Comparison of ENCODE assay signal across 15 cellular contexts in genomic region chr1:111506561-111506960, GRCh38. TPM values are rescaled to one million over a fixed set of nuclear protein-coding genes. Genes with fewer than 3 reads are reported as not detected.
DNase-seq lines count a peak whose midpoint lies in the region; ATAC-seq, FAIRE-seq and TF ChIP-seq lines count a peak whose summit lies in the region.
"Had no signal": no experiment of that assay in that cellular context is flagged by ENCODE, and none has a peak within 500 bp of the region (broad histone marks: within the 10 kb centered on the region; RNA-seq: fewer than 3 reads in every experiment).

No MANE protein-coding gene starts in this region.

- no peaks in the 10 kb centered on the region for H3K36me3 ChIP-seq in thoracic aorta
- no peaks in the 10 kb centered on the region for H3K36me3 ChIP-seq in pancreas

- H3K4me3 ChIP-seq in thoracic aorta (no peak overlapping the region), pancreas (no peak overlapping the region)

- H3K4me1 Mint-ChIP-seq in activated naive CD4-positive, alpha-beta T cell treated with anti-CD3 and anti-CD28 coated beads for 36 hours (ENCODE audit: low read depth): peaks cover 49% of the 10 kb centered on the region
- peaks cover 37 to 43% of the 10 kb centered on the region in 2 donors for H3K4me1 Mint-ChIP-seq in immature natural killer cell

- peaks cover 22 to 35% of the 10 kb centered on the region in 2 donors for H3K4me1 ChIP-seq in thoracic aorta (ENCODE audit: control insufficient read depth in 1 of 2, low read depth in 2 of 2)
- H3K4me1 ChIP-seq in pancreas: peaks cover 0 to 17% (median 0%) of the 10 kb centered on the region in 3 donors

- CTCF ChIA-PET in activated naive CD4-positive, alpha-beta T cell treated with anti-CD3 and anti-CD28 coated beads for 36 hours (lab: Charles Lee): interaction anchor here (0.7 to 4.4 kb wide), 17 partner anchors 9 to 261 kb away, joined by 3 to 77 read pairs (median 18); partner anchors contain the start of genes DDX20 and INKA2

- intact Hi-C loops in activated naive CD4-positive, alpha-beta T cell treated with anti-CD3 and anti-CD28 coated beads for 36 hours (cut with micrococcal nuclease): loop anchor here (2.0 to 5.0 kb wide), 4 partner anchors 58 to 289 kb away; partner anchors contain the start of genes ATP5PB and WDR77
- intact Hi-C loops in pancreas (cut with DNase I): loop anchor here in 1 of 3 donors (10.0 kb wide), 1 partner anchor 258 kb away; no protein-coding TSS in a partner anchor

- no peak for FAIRE-seq in pancreas (lab: Jason Lieb, UNC)
- FAIRE-seq: colon, H1 had no signal

- peak overlapping the region; percentile 46 for H3K27ac Mint-ChIP-seq in activated naive CD4-positive, alpha-beta T cell treated with anti-CD3 and anti-CD28 coated beads for 36 hours
- H3K27ac Mint-ChIP-seq in immature natural killer cell: peak overlapping the region; percentile 60 to 90 (median 84)
- H3K27ac Mint-ChIP-seq: nephron progenitor cell had no signal

- no peaks in the 10 kb centered on the region for H3K36me3 Mint-ChIP-seq in activated naive CD4-positive, alpha-beta T cell treated with anti-CD3 and anti-CD28 coated beads for 36 hours (ENCODE audit: low read depth)
- H3K36me3 Mint-ChIP-seq in immature natural killer cell: no peaks in the 10 kb centered on the region

- 44 to 46% methylated on average over 2 of the region's 2 CpGs for WGBS in pancreas, 2 donors

- no peak for ATAC-seq in thoracic aorta (ENCODE audit: insufficient number of reproducible peaks, low FRiP score, low read depth)
- no peak for ATAC-seq in pancreas

- H3K27me3 Mint-ChIP-seq in activated naive CD4-positive, alpha-beta T cell treated with anti-CD3 and anti-CD28 coated beads for 36 hours (ENCODE audit: low read depth): no peaks in the 10 kb centered on the region
- peaks cover 0 to 3% (median 2%) of the 10 kb centered on the region in 3 donors for H3K27me3 Mint-ChIP-seq in immature natural killer cell (ENCODE audit: low read depth in 3 of 3)

- H3K9me3 ChIP-seq in thoracic aorta: no peaks in the 10 kb centered on the region
- no peaks in the 10 kb centered on the region for H3K9me3 ChIP-seq in pancreas

- TF ChIP-seq CTCF in VCaP (conservative IDR thresholded peaks at IDR 0.05) (no peak), thoracic aorta (IDR thresholded peaks at IDR 0.05) (no peak), pancreas (IDR thresholded peaks at IDR 0.05) (no peak)

- peak overlapping the region; percentile 83; the same call in 1 of the 2 replicates for H3K27ac ChIP-seq in VCaP
- H3K27ac ChIP-seq in thoracic aorta: peak overlapping the region; percentile 53 to 72
- peak overlapping the region in 2 of 4 donors; percentile 12 to 36 for H3K27ac ChIP-seq in pancreas

- no peak for DNase-seq in activated naive CD4-positive, alpha-beta T cell treated with anti-CD3 and anti-CD28 coated beads for 36 hours
- DNase-seq in activated naive CD4-positive, alpha-beta T cell treated with Interleukin-2 at 50 U/mL for 16 hours: no peak
- DNase-seq in immature natural killer cell (no peak), thoracic aorta (ENCODE audit: low spot score) (no peak), EL (no peak), pancreas (no peak)
- DNase-seq in stimulated activated CD8-positive, alpha-beta memory T cell treated with anti-CD3 and anti-CD28 coated beads, Interleukin-4, amount 100 ng/mL, for 48 hours: no peak
- DNase-seq: activated gamma-delta T cell, DMS79, NCI-H446, nephron progenitor cell, RPMI8226 had no signal

- H3K27me3 ChIP-seq in thoracic aorta (replicated peaks; ENCODE audit: insufficient read depth): no peaks in the 10 kb centered on the region
- H3K27me3 ChIP-seq in pancreas: no peaks in the 10 kb centered on the region

- no peak overlapping the region for H3K4me3 Mint-ChIP-seq in activated naive CD4-positive, alpha-beta T cell treated with anti-CD3 and anti-CD28 coated beads for 36 hours
- H3K4me3 Mint-ChIP-seq in immature natural killer cell: peak overlapping the region in 2 of 5 donors; percentile 12 to 27
- H3K4me3 Mint-ChIP-seq: nephron progenitor cell had no signal

- no peaks in the 10 kb centered on the region for H3K9me3 Mint-ChIP-seq in activated naive CD4-positive, alpha-beta T cell treated with anti-CD3 and anti-CD28 coated beads for 36 hours
- H3K9me3 Mint-ChIP-seq in immature natural killer cell: no peaks in the 10 kb centered on the region
- H3K9me3 Mint-ChIP-seq: nephron progenitor cell had no signal

RNA-seq across cellular contexts. Expression of gene ADORA3, which starts 3.1 kb away (rescaled TPM):
- total RNA-seq in activated naive CD4-positive, alpha-beta T cell treated with anti-CD3 and anti-CD28 coated beads for 36 hours: not detected
- polyA plus RNA-seq in immature natural killer cell (under 1 TPM in 1 of 3 donors, not detected in 2; 0.23 TPM), pancreas (1 to 10 TPM; 1.1 to 1.2 TPM)
- total RNA-seq in thoracic aorta (10 to 100 TPM in 1 of 2 donors, 1 to 10 TPM in 1; 6.2 to 29.5 TPM), pancreas (1 to 10 TPM in 3 of 6 donors, under 1 TPM in 3; 0.32 to 7.3 (median 1.1) TPM)
- total RNA-seq: H1 had no signal

RNA-seq across cellular contexts. Expression of gene TMIGD3, which starts 3.1 kb away (rescaled TPM):
- total RNA-seq in activated naive CD4-positive, alpha-beta T cell treated with anti-CD3 and anti-CD28 coated beads for 36 hours: not detected
- polyA plus RNA-seq in immature natural killer cell: not detected
- 10 to 100 TPM in 1 of 2 donors, 1 to 10 TPM in 1; 4.7 to 20.0 TPM for total RNA-seq in thoracic aorta
- 1 to 10 TPM in 2 of 6 donors, under 1 TPM in 2, not detected in 2; 0.25 to 3.7 (median 1.2) TPM for total RNA-seq in pancreas
- polyA plus RNA-seq in pancreas: 1 to 10 TPM in 1 of 2 donors, under 1 TPM in 1; 0.42 to 1.7 TPM
- total RNA-seq: H1 had no signal
- polyA plus RNA-seq: H1 had no signal

RNA-seq across cellular contexts. Expression of gene C1orf162, which starts 32.8 kb away (rescaled TPM):
- total RNA-seq in activated naive CD4-positive, alpha-beta T cell treated with anti-CD3 and anti-CD28 coated beads for 36 hours: 1 to 10 TPM; 6.4 to 8.2 TPM
- polyA plus RNA-seq in immature natural killer cell (100 to 1,000 TPM; 421 to 818 (median 559) TPM), pancreas (10 to 100 TPM in 1 of 2 donors, 1 to 10 TPM in 1; 9.0 to 14.6 TPM)
- total RNA-seq in thoracic aorta (10 to 100 TPM; 27.5 to 31.4 TPM), pancreas (1 to 10 TPM; 1.4 to 9.0 (median 2.0) TPM)

RNA-seq across cellular contexts. Expression of gene ATP5PB, which starts 57.3 kb away (rescaled TPM):
- 100 to 1,000 TPM; 324 to 331 TPM for total RNA-seq in activated naive CD4-positive, alpha-beta T cell treated with anti-CD3 and anti-CD28 coated beads for 36 hours
- polyA plus RNA-seq in immature natural killer cell: 100 to 1,000 TPM; 495 to 624 (median 521) TPM
- 10 to 100 TPM; 92.1 to 99.9 TPM for total RNA-seq in thoracic aorta
- total RNA-seq in pancreas: 100 to 1,000 TPM in 2 of 6 donors, 10 to 100 TPM in 4; 56.3 to 103 (median 89.2) TPM
- polyA plus RNA-seq in pancreas: 100 to 1,000 TPM in 1 of 2 donors, 10 to 100 TPM in 1; 71.5 to 138 TPM

RNA-seq across cellular contexts. Expression of gene WDR77, which starts 57.5 kb away (rescaled TPM):
- 10 to 100 TPM; 43.1 to 48.8 TPM for total RNA-seq in activated naive CD4-positive, alpha-beta T cell treated with anti-CD3 and anti-CD28 coated beads for 36 hours
- polyA plus RNA-seq in immature natural killer cell (10 to 100 TPM; 33.6 to 37.9 (median 36.3) TPM), pancreas (10 to 100 TPM; 10.6 to 15.2 TPM)
- total RNA-seq in thoracic aorta (10 to 100 TPM; 24.9 to 40.6 TPM), pancreas (10 to 100 TPM in 2 of 6 donors, 1 to 10 TPM in 4; 4.8 to 13.9 (median 9.3) TPM)
